ENCODE assay signal across 10 cellular contexts in genomic region chr5:38466444-38467189, GRCh38.
DNase-seq lines count a peak whose midpoint lies in the region; ATAC-seq and TF ChIP-seq lines count a peak whose summit lies in the region.
"Had no signal": no experiment of that assay in that cellular context is flagged by ENCODE, and none has a peak within 500 bp of the region (broad histone marks: within the 10 kb centered on the region; RNA-seq: fewer than 3 reads in every experiment).

No MANE protein-coding gene starts in this region.

- no peaks in the 10 kb centered on the region for H3K9me3 Mint-ChIP-seq in naive thymus-derived CD4-positive, alpha-beta T cell
- H3K9me3 Mint-ChIP-seq: stimulated activated naive CD8-positive, alpha-beta T cell treated with anti-CD3 and anti-CD28 coated beads, Interleukin-15, amount 100 ng/mL, for 72 hours had no signal

- H2BK5ac ChIP-seq in mesendoderm (ENCODE audit: low read length): no peak overlapping the region

- H3K36me3 Mint-ChIP-seq in naive thymus-derived CD4-positive, alpha-beta T cell: no peaks in the 10 kb centered on the region

- no peak overlapping the region for H3K56ac ChIP-seq in mesendoderm (ENCODE audit: low read length)

- H3K9me3 ChIP-seq in duodenal mucosa (ENCODE audit: control insufficient read depth in 1 of 2, low read length in 2 of 2): no peaks in the 10 kb centered on the region
- no peaks in the 10 kb centered on the region for H3K9me3 ChIP-seq in naive thymus-derived CD4-positive, alpha-beta T cell (ENCODE audit: control insufficient read depth in 2 of 3, low read length in 3 of 3)

- no peak overlapping the region for H3K4me2 ChIP-seq in mesendoderm (ENCODE audit: low read length)

- DNase-seq in NCI-H226: peak; percentile 51
- DNase-seq in lung microvascular endothelial cell (ENCODE audit: low read depth in 2 of 2): peak; percentile 74 to 86
- peak in 45 of 49 donors; percentile 20 to 97 (median 67) for DNase-seq in substantia nigra (lab: John Stamatoyannopoulos, UW)
- DNase-seq in naive thymus-derived CD4-positive, alpha-beta T cell: no peak
- DNase-seq in erythroblast (lab: John Stamatoyannopoulos, UW): no peak
- no peak for DNase-seq in mesendoderm
- no peak for DNase-seq in CD1c-positive myeloid dendritic cell (ENCODE audit: extremely low spot score)
- DNase-seq: NCI-H2107; stimulated activated naive CD8-positive, alpha-beta T cell treated with anti-CD3 and anti-CD28 coated beads, Interleukin-15, amount 100 ng/mL, for 72 hours had no signal

- H3K27me3 Mint-ChIP-seq in naive thymus-derived CD4-positive, alpha-beta T cell: peaks cover 8 to 40% (median 32%) of the 10 kb centered on the region in 5 donors

- H3K4me1 Mint-ChIP-seq in naive thymus-derived CD4-positive, alpha-beta T cell: peaks cover 0 to 5% (median 0%) of the 10 kb centered on the region in 7 donors
- H3K4me1 Mint-ChIP-seq: stimulated activated naive CD8-positive, alpha-beta T cell treated with anti-CD3 and anti-CD28 coated beads, Interleukin-15, amount 100 ng/mL, for 72 hours had no signal

- CTCF ChIA-PET in naive thymus-derived CD4-positive, alpha-beta T cell (lab: Charles Lee): no interaction called here

- H3K23ac ChIP-seq in mesendoderm (ENCODE audit: low read length): no peak overlapping the region

- H2AK5ac ChIP-seq in mesendoderm (ENCODE audit: low read length): no peak overlapping the region

- H3K4me3 ChIP-seq in duodenal mucosa (ENCODE audit: low read depth in 1 of 2, low read length in 2 of 2) (no peak overlapping the region), mesendoderm (ENCODE audit: low read length) (no peak overlapping the region)
- H3K4me3 ChIP-seq in naive thymus-derived CD4-positive, alpha-beta T cell (ENCODE audit: low read length): no peak overlapping the region

- no peak overlapping the region for H2BK120ac ChIP-seq in mesendoderm (ENCODE audit: low read depth, low read length)

- H3K4me1 ChIP-seq in duodenal mucosa (ENCODE audit: control insufficient read depth in 1 of 2, insufficient read depth in 2 of 2, low read length in 2 of 2) (peaks cover 7 to 14% of the 10 kb centered on the region in 2 donors), mesendoderm (ENCODE audit: control insufficient read depth, low read depth, low read length) (no peaks in the 10 kb centered on the region)
- H3K4me1 ChIP-seq in naive thymus-derived CD4-positive, alpha-beta T cell (ENCODE audit: control insufficient read depth in 2 of 2, insufficient read depth in 2 of 2, low read length in 2 of 2): no peaks in the 10 kb centered on the region

- no peak overlapping the region for H3K4ac ChIP-seq in mesendoderm (ENCODE audit: low read depth, low read length)

- TF ChIP-seq POLR2A in erythroblast (IDR thresholded peaks at IDR 0.05; ENCODE audit: low read length): no peak

- no CpG with 5 or more reads among the region's 23 CpGs for WGBS in mesendoderm (ENCODE audit: extremely low coverage, insufficient coverage, low lambda C conversion rate)

- intact Hi-C loops in naive thymus-derived CD4-positive, alpha-beta T cell (cut with micrococcal nuclease): no loop called here

- no peak overlapping the region for H3K9ac ChIP-seq in duodenal mucosa (ENCODE audit: low read depth in 1 of 2, low read length in 2 of 2)
- no peak overlapping the region for H3K9ac ChIP-seq in mesendoderm (ENCODE audit: low read length)

- H2BK15ac ChIP-seq in mesendoderm (replicated peaks; ENCODE audit: low read depth): no peak overlapping the region

- POLR2A ChIA-PET in naive thymus-derived CD4-positive, alpha-beta T cell (lab: Charles Lee): no interaction called here

- H3K4me3 Mint-ChIP-seq in naive thymus-derived CD4-positive, alpha-beta T cell: no peak overlapping the region
- H3K4me3 Mint-ChIP-seq: stimulated activated naive CD8-positive, alpha-beta T cell treated with anti-CD3 and anti-CD28 coated beads, Interleukin-15, amount 100 ng/mL, for 72 hours had no signal

- H3K36me3 ChIP-seq in duodenal mucosa (ENCODE audit: control insufficient read depth in 1 of 2, insufficient read depth in 2 of 2, low read length in 2 of 2) (no peaks in the 10 kb centered on the region), mesendoderm (ENCODE audit: control insufficient read depth, insufficient read depth, low read length) (no peaks in the 10 kb centered on the region)
- no peaks in the 10 kb centered on the region for H3K36me3 ChIP-seq in naive thymus-derived CD4-positive, alpha-beta T cell (ENCODE audit: control insufficient read depth in 2 of 3, insufficient read depth in 3 of 3, low read length in 3 of 3)

- H3K27ac ChIP-seq in duodenal mucosa (ENCODE audit: low read depth, low read length): peak overlapping the region; percentile 51
- peak overlapping the region; percentile 13 for H3K27ac ChIP-seq in substantia nigra (ENCODE audit: low read depth, low read length, poor library complexity, severe bottlenecking)
- no peak overlapping the region for H3K27ac ChIP-seq in naive thymus-derived CD4-positive, alpha-beta T cell (ENCODE audit: low read depth, low read length)
- H3K27ac ChIP-seq in mesendoderm (ENCODE audit: low read depth, low read length): no peak overlapping the region

- H4K5ac ChIP-seq in mesendoderm (ENCODE audit: low read length): no peak overlapping the region

- no peak overlapping the region for H3K27ac Mint-ChIP-seq in naive thymus-derived CD4-positive, alpha-beta T cell
- H3K27ac Mint-ChIP-seq: stimulated activated naive CD8-positive, alpha-beta T cell treated with anti-CD3 and anti-CD28 coated beads, Interleukin-15, amount 100 ng/mL, for 72 hours had no signal

- H3K27me3 ChIP-seq in duodenal mucosa (ENCODE audit: control insufficient read depth in 1 of 2, insufficient read depth in 2 of 2, low read length in 2 of 2) (peaks cover 0 to 6% of the 10 kb centered on the region in 2 donors), mesendoderm (ENCODE audit: insufficient read depth, low read length, poor library complexity) (no peaks in the 10 kb centered on the region)
- H3K27me3 ChIP-seq in naive thymus-derived CD4-positive, alpha-beta T cell (ENCODE audit: control insufficient read depth in 2 of 2, insufficient read depth in 2 of 2, low read length in 2 of 2): no peaks in the 10 kb centered on the region

- H3K79me2 ChIP-seq in mesendoderm (ENCODE audit: control insufficient read depth, insufficient read depth, low read length): no peaks in the 10 kb centered on the region

- H4K8ac ChIP-seq in mesendoderm (ENCODE audit: low read depth, low read length): no peak overlapping the region

- no peak overlapping the region for H3K18ac ChIP-seq in mesendoderm (ENCODE audit: low read length)

- no peak for ATAC-seq in naive thymus-derived CD4-positive, alpha-beta T cell
- ATAC-seq: stimulated activated naive CD8-positive, alpha-beta T cell treated with anti-CD3 and anti-CD28 coated beads, Interleukin-15, amount 100 ng/mL, for 72 hours had no signal

- H3K79me1 ChIP-seq in mesendoderm (ENCODE audit: low read length): no peaks in the 10 kb centered on the region

Comparison
In these comparisons a context has a peak if more than half of its experiments do, and no peak if none do; other contexts are left out.
1. DNase-seq: peak in NCI-H226 (single experiment), lung microvascular endothelial cell (2 of 2) and substantia nigra (45 of 49); none in naive thymus-derived CD4-positive, alpha-beta T cell (0 of 9), erythroblast (0 of 2), mesendoderm (single experiment) and CD1c-positive myeloid dendritic cell (single experiment).
2. H3K27ac ChIP-seq: peak in duodenal mucosa (single experiment) and substantia nigra (single experiment); none in naive thymus-derived CD4-positive, alpha-beta T cell (single experiment) and mesendoderm (single experiment).